ENCODE assay signal across 1 cellular context in genomic region chr20:4720121-4720976, GRCh38.
TF ChIP-seq lines count a peak whose summit lies in the region.

No MANE protein-coding gene starts in this region.

TF ChIP-seq in GM12878, 131 proteins besides CTCF, POLR2A, EP300 and RAD21 (continued from another document):
- TF ChIP-seq REST (IDR thresholded peaks at IDR 0.05; ENCODE audit: low read depth, low read length) (no peak), BMI1 (IDR thresholded peaks at IDR 0.05; ENCODE audit: borderline replicate concordance) (no peak), IRF3 (IDR thresholded peaks at IDR 0.05) (no peak), NR2C1 (IDR thresholded peaks at IDR 0.05) (no peak), RCOR1 (conservative IDR thresholded peaks at IDR 0.05; ENCODE audit: low read depth, low read length) (no peak), ZBTB11 (CRISPR knock-in tag; IDR thresholded peaks at IDR 0.05) (no peak), YBX1 (IDR thresholded peaks at IDR 0.05) (no peak), CBX3 (IDR thresholded peaks at IDR 0.05; ENCODE audit: borderline replicate concordance, low read depth) (no peak), BACH1 (IDR thresholded peaks at IDR 0.05; ENCODE audit: borderline replicate concordance) (no peak), ATF3 (IDR thresholded peaks at IDR 0.05; ENCODE audit: borderline replicate concordance, extremely low read depth, low read depth, low read length) (no peak), PML (IDR thresholded peaks at IDR 0.05; ENCODE audit: low read length) (0 out of 2 replicates have a peak, but pooled peaks have one; percentile 45), JUNB (IDR thresholded peaks at IDR 0.05) (peak; percentile 44; the same call in 1 of the 2 replicates), JUND (IDR thresholded peaks at IDR 0.05; ENCODE audit: low read depth, low read length) (no peak), POU2F2 (IDR thresholded peaks at IDR 0.05; ENCODE audit: borderline replicate concordance, low read depth, low read length) (peak; percentile 89; the same call in 2 of the 3 replicates), SUZ12 (IDR thresholded peaks at IDR 0.05; ENCODE audit: unreplicated experiment) (no peak), CBX5 (IDR thresholded peaks at IDR 0.05; ENCODE audit: low read depth) (peak; percentile 91), BRCA1 (IDR thresholded peaks at IDR 0.05; ENCODE audit: low read depth, low read length) (no peak), POLR2AphosphoS5 (IDR thresholded peaks at IDR 0.05; ENCODE audit: low read length) (no peak), ZBTB33 (IDR thresholded peaks at IDR 0.05) (no peak), HDGF (IDR thresholded peaks at IDR 0.05) (0 out of 2 replicates have a peak, but pooled peaks have one; percentile 14), TAF1 (IDR thresholded peaks at IDR 0.05; ENCODE audit: borderline replicate concordance, low read depth, low read length) (no peak), TARDBP (IDR thresholded peaks at IDR 0.05; ENCODE audit: borderline replicate concordance) (no peak), SIN3A (IDR thresholded peaks at IDR 0.05; ENCODE audit: low read depth, low read length) (no peak), RUNX3 (IDR thresholded peaks at IDR 0.05; ENCODE audit: low read length) (peak; percentile 89), RB1 (IDR thresholded peaks at IDR 0.05; ENCODE audit: borderline replicate concordance) (peak; percentile 72; the same call in 1 of the 2 replicates), ESRRA (IDR thresholded peaks at IDR 0.05; ENCODE audit: low read length) (no peak), ETV6 (conservative IDR thresholded peaks at IDR 0.05 in 1 of 2, IDR thresholded peaks at IDR 0.05 in 1 of 2; ENCODE audit: borderline replicate concordance in 1 of 2, low read depth in 1 of 2) (peak in 1 of 2 experiments; percentile 94; a peak in 2 of 4 replicates)
- TF ChIP-seq, protein P1, sequence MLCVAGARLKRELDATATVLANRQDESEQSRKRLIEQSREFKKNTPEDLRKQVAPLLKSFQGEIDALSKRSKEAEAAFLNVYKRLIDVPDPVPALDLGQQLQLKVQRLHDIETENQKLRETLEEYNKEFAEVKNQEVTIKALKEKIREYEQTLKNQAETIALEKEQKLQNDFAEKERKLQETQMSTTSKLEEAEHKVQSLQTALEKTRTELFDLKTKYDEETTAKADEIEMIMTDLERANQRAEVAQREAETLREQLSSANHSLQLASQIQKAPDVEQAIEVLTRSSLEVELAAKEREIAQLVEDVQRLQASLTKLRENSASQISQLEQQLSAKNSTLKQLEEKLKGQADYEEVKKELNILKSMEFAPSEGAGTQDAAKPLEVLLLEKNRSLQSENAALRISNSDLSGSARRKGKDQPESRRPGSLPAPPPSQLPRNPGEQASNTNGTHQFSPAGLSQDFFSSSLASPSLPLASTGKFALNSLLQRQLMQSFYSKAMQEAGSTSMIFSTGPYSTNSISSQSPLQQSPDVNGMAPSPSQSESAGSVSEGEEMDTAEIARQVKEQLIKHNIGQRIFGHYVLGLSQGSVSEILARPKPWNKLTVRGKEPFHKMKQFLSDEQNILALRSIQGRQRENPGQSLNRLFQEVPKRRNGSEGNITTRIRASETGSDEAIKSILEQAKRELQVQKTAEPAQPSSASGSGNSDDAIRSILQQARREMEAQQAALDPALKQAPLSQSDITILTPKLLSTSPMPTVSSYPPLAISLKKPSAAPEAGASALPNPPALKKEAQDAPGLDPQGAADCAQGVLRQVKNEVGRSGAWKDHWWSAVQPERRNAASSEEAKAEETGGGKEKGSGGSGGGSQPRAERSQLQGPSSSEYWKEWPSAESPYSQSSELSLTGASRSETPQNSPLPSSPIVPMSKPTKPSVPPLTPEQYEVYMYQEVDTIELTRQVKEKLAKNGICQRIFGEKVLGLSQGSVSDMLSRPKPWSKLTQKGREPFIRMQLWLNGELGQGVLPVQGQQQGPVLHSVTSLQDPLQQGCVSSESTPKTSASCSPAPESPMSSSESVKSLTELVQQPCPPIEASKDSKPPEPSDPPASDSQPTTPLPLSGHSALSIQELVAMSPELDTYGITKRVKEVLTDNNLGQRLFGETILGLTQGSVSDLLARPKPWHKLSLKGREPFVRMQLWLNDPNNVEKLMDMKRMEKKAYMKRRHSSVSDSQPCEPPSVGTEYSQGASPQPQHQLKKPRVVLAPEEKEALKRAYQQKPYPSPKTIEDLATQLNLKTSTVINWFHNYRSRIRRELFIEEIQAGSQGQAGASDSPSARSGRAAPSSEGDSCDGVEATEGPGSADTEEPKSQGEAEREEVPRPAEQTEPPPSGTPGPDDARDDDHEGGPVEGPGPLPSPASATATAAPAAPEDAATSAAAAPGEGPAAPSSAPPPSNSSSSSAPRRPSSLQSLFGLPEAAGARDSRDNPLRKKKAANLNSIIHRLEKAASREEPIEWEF (IDR thresholded peaks at IDR 0.05; ENCODE audit: insufficient replicate concordance, low read depth, low read length), result no peak
- TF ChIP-seq, protein P2, sequence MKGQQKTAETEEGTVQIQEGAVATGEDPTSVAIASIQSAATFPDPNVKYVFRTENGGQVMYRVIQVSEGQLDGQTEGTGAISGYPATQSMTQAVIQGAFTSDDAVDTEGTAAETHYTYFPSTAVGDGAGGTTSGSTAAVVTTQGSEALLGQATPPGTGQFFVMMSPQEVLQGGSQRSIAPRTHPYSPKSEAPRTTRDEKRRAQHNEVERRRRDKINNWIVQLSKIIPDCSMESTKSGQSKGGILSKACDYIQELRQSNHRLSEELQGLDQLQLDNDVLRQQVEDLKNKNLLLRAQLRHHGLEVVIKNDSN (IDR thresholded peaks at IDR 0.05; ENCODE audit: borderline replicate concordance, extremely low read length, insufficient read depth, low read depth, low read length), result no peak
- TF ChIP-seq, protein P3, sequence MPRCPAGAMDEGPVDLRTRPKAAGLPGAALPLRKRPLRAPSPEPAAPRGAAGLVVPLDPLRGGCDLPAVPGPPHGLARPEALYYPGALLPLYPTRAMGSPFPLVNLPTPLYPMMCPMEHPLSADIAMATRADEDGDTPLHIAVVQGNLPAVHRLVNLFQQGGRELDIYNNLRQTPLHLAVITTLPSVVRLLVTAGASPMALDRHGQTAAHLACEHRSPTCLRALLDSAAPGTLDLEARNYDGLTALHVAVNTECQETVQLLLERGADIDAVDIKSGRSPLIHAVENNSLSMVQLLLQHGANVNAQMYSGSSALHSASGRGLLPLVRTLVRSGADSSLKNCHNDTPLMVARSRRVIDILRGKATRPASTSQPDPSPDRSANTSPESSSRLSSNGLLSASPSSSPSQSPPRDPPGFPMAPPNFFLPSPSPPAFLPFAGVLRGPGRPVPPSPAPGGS (IDR thresholded peaks at IDR 0.05; ENCODE audit: borderline replicate concordance, insufficient read depth, low read depth, low read length, poor library complexity, severe bottlenecking), result no peak
- TF ChIP-seq, protein P4, sequence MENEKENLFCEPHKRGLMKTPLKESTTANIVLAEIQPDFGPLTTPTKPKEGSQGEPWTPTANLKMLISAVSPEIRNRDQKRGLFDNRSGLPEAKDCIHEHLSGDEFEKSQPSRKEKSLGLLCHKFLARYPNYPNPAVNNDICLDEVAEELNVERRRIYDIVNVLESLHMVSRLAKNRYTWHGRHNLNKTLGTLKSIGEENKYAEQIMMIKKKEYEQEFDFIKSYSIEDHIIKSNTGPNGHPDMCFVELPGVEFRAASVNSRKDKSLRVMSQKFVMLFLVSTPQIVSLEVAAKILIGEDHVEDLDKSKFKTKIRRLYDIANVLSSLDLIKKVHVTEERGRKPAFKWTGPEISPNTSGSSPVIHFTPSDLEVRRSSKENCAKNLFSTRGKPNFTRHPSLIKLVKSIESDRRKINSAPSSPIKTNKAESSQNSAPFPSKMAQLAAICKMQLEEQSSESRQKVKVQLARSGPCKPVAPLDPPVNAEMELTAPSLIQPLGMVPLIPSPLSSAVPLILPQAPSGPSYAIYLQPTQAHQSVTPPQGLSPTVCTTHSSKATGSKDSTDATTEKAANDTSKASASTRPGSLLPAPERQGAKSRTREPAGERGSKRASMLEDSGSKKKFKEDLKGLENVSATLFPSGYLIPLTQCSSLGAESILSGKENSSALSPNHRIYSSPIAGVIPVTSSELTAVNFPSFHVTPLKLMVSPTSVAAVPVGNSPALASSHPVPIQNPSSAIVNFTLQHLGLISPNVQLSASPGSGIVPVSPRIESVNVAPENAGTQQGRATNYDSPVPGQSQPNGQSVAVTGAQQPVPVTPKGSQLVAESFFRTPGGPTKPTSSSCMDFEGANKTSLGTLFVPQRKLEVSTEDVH (IDR thresholded peaks at IDR 0.05; ENCODE audit: low read depth, partially characterized antibody), result peak; percentile 14
